ENCODE assay signal across 1 cellular context in genomic region chr10:72753760-72754231, GRCh38.
TF ChIP-seq lines count a peak whose summit lies in the region.

No MANE protein-coding gene starts in this region.

TF ChIP-seq in GM23338, 12 proteins besides CTCF, POLR2A, EP300 and RAD21 (continued from another document):
- TF ChIP-seq, protein P1, sequence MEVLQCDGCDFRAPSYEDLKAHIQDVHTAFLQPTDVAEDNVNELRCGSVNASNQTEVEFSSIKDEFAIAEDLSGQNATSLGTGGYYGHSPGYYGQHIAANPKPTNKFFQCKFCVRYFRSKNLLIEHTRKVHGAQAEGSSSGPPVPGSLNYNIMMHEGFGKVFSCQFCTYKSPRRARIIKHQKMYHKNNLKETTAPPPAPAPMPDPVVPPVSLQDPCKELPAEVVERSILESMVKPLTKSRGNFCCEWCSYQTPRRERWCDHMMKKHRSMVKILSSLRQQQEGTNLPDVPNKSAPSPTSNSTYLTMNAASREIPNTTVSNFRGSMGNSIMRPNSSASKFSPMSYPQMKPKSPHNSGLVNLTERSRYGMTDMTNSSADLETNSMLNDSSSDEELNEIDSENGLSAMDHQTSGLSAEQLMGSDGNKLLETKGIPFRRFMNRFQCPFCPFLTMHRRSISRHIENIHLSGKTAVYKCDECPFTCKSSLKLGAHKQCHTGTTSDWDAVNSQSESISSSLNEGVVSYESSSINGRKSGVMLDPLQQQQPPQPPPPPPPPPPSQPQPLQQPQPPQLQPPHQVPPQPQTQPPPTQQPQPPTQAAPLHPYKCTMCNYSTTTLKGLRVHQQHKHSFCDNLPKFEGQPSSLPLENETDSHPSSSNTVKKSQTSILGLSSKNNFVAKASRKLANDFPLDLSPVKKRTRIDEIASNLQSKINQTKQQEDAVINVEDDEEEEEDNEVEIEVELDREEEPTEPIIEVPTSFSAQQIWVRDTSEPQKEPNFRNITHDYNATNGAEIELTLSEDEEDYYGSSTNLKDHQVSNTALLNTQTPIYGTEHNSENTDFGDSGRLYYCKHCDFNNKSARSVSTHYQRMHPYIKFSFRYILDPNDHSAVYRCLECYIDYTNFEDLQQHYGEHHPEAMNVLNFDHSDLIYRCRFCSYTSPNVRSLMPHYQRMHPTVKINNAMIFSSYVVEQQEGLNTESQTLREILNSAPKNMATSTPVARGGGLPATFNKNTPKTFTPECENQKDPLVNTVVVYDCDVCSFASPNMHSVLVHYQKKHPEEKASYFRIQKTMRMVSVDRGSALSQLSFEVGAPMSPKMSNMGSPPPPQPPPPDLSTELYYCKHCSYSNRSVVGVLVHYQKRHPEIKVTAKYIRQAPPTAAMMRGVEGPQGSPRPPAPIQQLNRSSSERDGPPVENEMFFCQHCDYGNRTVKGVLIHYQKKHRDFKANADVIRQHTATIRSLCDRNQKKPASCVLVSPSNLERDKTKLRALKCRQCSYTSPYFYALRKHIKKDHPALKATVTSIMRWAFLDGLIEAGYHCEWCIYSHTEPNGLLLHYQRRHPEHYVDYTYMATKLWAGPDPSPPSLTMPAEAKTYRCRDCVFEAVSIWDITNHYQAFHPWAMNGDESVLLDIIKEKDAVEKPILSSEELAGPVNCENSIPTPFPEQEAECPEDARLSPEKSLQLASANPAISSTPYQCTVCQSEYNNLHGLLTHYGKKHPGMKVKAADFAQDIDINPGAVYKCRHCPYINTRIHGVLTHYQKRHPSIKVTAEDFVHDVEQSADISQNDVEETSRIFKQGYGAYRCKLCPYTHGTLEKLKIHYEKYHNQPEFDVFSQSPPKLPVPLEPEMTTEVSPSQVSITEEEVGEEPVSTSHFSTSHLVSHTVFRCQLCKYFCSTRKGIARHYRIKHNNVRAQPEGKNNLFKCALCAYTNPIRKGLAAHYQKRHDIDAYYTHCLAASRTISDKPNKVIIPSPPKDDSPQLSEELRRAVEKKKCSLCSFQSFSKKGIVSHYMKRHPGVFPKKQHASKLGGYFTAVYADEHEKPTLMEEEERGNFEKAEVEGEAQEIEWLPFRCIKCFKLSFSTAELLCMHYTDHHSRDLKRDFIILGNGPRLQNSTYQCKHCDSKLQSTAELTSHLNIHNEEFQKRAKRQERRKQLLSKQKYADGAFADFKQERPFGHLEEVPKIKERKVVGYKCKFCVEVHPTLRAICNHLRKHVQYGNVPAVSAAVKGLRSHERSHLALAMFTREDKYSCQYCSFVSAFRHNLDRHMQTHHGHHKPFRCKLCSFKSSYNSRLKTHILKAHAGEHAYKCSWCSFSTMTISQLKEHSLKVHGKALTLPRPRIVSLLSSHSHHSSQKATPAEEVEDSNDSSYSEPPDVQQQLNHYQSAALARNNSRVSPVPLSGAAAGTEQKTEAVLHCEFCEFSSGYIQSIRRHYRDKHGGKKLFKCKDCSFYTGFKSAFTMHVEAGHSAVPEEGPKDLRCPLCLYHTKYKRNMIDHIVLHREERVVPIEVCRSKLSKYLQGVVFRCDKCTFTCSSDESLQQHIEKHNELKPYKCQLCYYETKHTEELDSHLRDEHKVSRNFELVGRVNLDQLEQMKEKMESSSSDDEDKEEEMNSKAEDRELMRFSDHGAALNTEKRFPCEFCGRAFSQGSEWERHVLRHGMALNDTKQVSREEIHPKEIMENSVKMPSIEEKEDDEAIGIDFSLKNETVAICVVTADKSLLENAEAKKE (CRISPR knock-in tag; IDR thresholded peaks at IDR 0.05), result no peak
- TF ChIP-seq EZH2phosphoT487 (IDR thresholded peaks at IDR 0.05; ENCODE audit: unreplicated experiment) (no peak), STAT1 (IDR thresholded peaks at IDR 0.05; ENCODE audit: unreplicated experiment) (no peak), NANOG (IDR thresholded peaks at IDR 0.05; ENCODE audit: borderline replicate concordance) (no peak), ZNF114 (CRISPR knock-in tag; IDR thresholded peaks at IDR 0.05) (no peak), POLR2AphosphoS5 (IDR thresholded peaks at IDR 0.05; ENCODE audit: low read depth) (no peak)
